24 cellular contexts compared by ENCODE assay signal in genomic region chr4:79747252-79747651, GRCh38.
"Had no signal": no experiment of that assay in that cellular context is flagged by ENCODE, and none has a peak within 500 bp of the region (broad histone marks: within the 10 kb centered on the region; RNA-seq: fewer than 3 reads in every experiment).

No MANE protein-coding gene starts in this region.

- H3K9ac ChIP-seq: neural progenitor cell, parathyroid adenoma had no signal

- H2AFZ ChIP-seq: neural progenitor cell, parathyroid adenoma had no signal

- H3K4me1 ChIP-seq: neural progenitor cell, parathyroid adenoma, psoas muscle, right lobe of liver, stomach, thyroid gland, transverse colon, upper lobe of right lung, uterus had no signal

- FAIRE-seq: small intestine had no signal

- H3K4me3 ChIP-seq: neural progenitor cell, ovary, psoas muscle, right lobe of liver, sigmoid colon, stomach, thoracic aorta, thyroid gland, transverse colon, upper lobe of right lung, uterus had no signal

- H3K27me3 ChIP-seq: neural progenitor cell, ovary, right lobe of liver, sigmoid colon, stomach, thyroid gland, transverse colon, upper lobe of right lung, uterus had no signal

- DNase-seq: natural killer cell; occipital lobe; ovary; posterior cingulate gyrus; psoas muscle; right cardiac atrium; right lobe of liver; sigmoid colon; small intestine; stimulated activated CD4-positive, alpha-beta T cell treated with anti-CD3 and anti-CD28 coated beads, Interleukin-15, amount 100 ng/mL, for 24 hours; stimulated activated CD4-positive, alpha-beta T cell treated with anti-CD3 and anti-CD28 coated beads, Interleukin-2, amount 100 ng/mL, for 24 hours; stimulated activated CD4-positive, alpha-beta T cell treated with anti-CD3 and anti-CD28 coated beads, Interleukin-2, amount 100 ng/mL, for 48 hours; stimulated activated CD4-positive, alpha-beta T cell treated with anti-CD3 and anti-CD28 coated beads, Interleukin-4, amount 100 ng/mL, for 24 hours; stimulated activated naive B cell treated with anti-CD40 and anti-IgM and Interleukin-4, amounts not matched to agents 10 μg/mL and 1 μg/mL and 100 μg/mL, for 72 hours; stimulated activated naive CD4-positive, alpha-beta T cell treated with Interleukin-2 at 50 U/mL for 16 hours; stomach; thyroid gland; transverse colon; upper lobe of right lung; uterus had no signal

- H3K27ac ChIP-seq: neural progenitor cell, ovary, parathyroid adenoma, psoas muscle, right lobe of liver, sigmoid colon, stomach, thoracic aorta, thyroid gland, transverse colon, upper lobe of right lung, uterus had no signal

- H3K4me2 ChIP-seq: neural progenitor cell had no signal

- H3K9me3 ChIP-seq: ovary, psoas muscle, right lobe of liver, sigmoid colon, stomach, thoracic aorta, thyroid gland, transverse colon, upper lobe of right lung, uterus had no signal

- H3K36me3 ChIP-seq: neural progenitor cell, ovary, right lobe of liver, sigmoid colon, stomach, thoracic aorta, thyroid gland, transverse colon, upper lobe of right lung, uterus had no signal

- ATAC-seq: natural killer cell; psoas muscle; right cardiac atrium; right lobe of liver; stimulated activated effector memory CD8-positive, alpha-beta T cell treated with anti-CD3 and anti-CD28 coated beads, Interleukin-12 subunit alpha, Interleukin-12 subunit beta, amount 100 ng/mL, for 72 hours; stimulated activated naive B cell treated with anti-CD40 and anti-IgM and Interleukin-4, amounts not matched to agents 10 μg/mL and 1 μg/mL and 100 μg/mL, for 72 hours; upper lobe of right lung had no signal

- H3K79me2 ChIP-seq: parathyroid adenoma had no signal
